In genomic region chr2:219508933-219509779, GRCh38 we compare ENCODE assay signal across 9 cellular contexts. TPM values are rescaled to one million over a fixed set of nuclear protein-coding genes. Genes with fewer than 3 reads are reported as not detected.
DNase-seq lines count a peak whose midpoint lies in the region; ATAC-seq and TF ChIP-seq lines count a peak whose summit lies in the region.
"Had no signal": no experiment of that assay in that cellular context is flagged by ENCODE, and none has a peak within 500 bp of the region (broad histone marks: within the 10 kb centered on the region; RNA-seq: fewer than 3 reads in every experiment).

No MANE protein-coding gene starts in this region.

- peaks cover 42% of the 10 kb centered on the region for H3K27me3 Mint-ChIP-seq in activated CD8-positive, alpha-beta T cell treated with anti-CD3 and anti-CD28 coated beads for 36 hours
- peaks cover 25 to 71% (median 56%) of the 10 kb centered on the region in 5 donors for H3K27me3 Mint-ChIP-seq in naive thymus-derived CD8-positive, alpha-beta T cell

- H3K36me3 Mint-ChIP-seq in activated CD8-positive, alpha-beta T cell treated with anti-CD3 and anti-CD28 coated beads for 36 hours (ENCODE audit: low read depth): peaks cover 23% of the 10 kb centered on the region
- peaks cover 0 to 43% (median 32%) of the 10 kb centered on the region in 3 donors for H3K36me3 Mint-ChIP-seq in naive thymus-derived CD8-positive, alpha-beta T cell

- CTCF ChIA-PET in activated CD8-positive, alpha-beta T cell treated with anti-CD3 and anti-CD28 coated beads for 36 hours (lab: Charles Lee): interaction anchor here (0.7 to 7.2 kb wide), 14 partner anchors 11 to 173 kb away, joined by 3 to 86 read pairs (median 9); partner anchors contain the start of gene GMPPA

- H3K9me3 Mint-ChIP-seq in activated CD8-positive, alpha-beta T cell treated with anti-CD3 and anti-CD28 coated beads for 36 hours: no peaks in the 10 kb centered on the region
- peaks cover 0 to 7% (median 0%) of the 10 kb centered on the region in 9 donors for H3K9me3 Mint-ChIP-seq in naive thymus-derived CD8-positive, alpha-beta T cell

- POLR2A ChIA-PET in activated CD8-positive, alpha-beta T cell treated with anti-CD3 and anti-CD28 coated beads for 36 hours (lab: Charles Lee): interaction anchor here (0.7 kb wide), 2 partner anchors 9 to 11 kb away, joined by 3 read pairs; no protein-coding TSS in a partner anchor
- POLR2A ChIA-PET in naive thymus-derived CD8-positive, alpha-beta T cell (lab: Charles Lee): no interaction called here

- H3K4me1 Mint-ChIP-seq in activated CD8-positive, alpha-beta T cell treated with anti-CD3 and anti-CD28 coated beads for 36 hours (ENCODE audit: low read depth): peaks cover 16% of the 10 kb centered on the region
- H3K4me1 Mint-ChIP-seq in naive thymus-derived CD8-positive, alpha-beta T cell: peaks cover 25 to 30% (median 27%) of the 10 kb centered on the region in 4 donors

- H3K4me3 Mint-ChIP-seq in activated CD8-positive, alpha-beta T cell treated with anti-CD3 and anti-CD28 coated beads for 36 hours: no peak overlapping the region
- peak overlapping the region; percentile 17 to 84 (median 57) for H3K4me3 Mint-ChIP-seq in naive thymus-derived CD8-positive, alpha-beta T cell

- no peak for TF ChIP-seq CTCF in activated CD8-positive, alpha-beta T cell treated with anti-CD3 and anti-CD28 coated beads for 36 hours (IDR thresholded peaks at IDR 0.05)

- intact Hi-C loops in activated CD8-positive, alpha-beta T cell treated with anti-CD3 and anti-CD28 coated beads for 36 hours (cut with micrococcal nuclease): no loop called here

- DNase-seq in GM03348 (ENCODE audit: low spot score) (peak; percentile 29), NCI-H774 (lab: John Stamatoyannopoulos, UW) (no peak), NOMO-1 treated with DMSO at 0.1 percent for 48 hours (lab: John Stamatoyannopoulos, UW; ENCODE audit: unreplicated experiment) (no peak), DMS153 treated with DMSO at 0.1 percent for 48 hours (lab: John Stamatoyannopoulos, UW; ENCODE audit: unreplicated experiment) (no peak), NCI-H2107 treated with DMSO at 0.1 percent for 48 hours (lab: John Stamatoyannopoulos, UW; ENCODE audit: unreplicated experiment) (no peak)
- DNase-seq in activated CD8-positive, alpha-beta T cell treated with anti-CD3 and anti-CD28 coated beads for 36 hours: no peak
- no peak for DNase-seq in naive thymus-derived CD8-positive, alpha-beta T cell

- no peak overlapping the region for H3K27ac Mint-ChIP-seq in activated CD8-positive, alpha-beta T cell treated with anti-CD3 and anti-CD28 coated beads for 36 hours
- peak overlapping the region in 1 of 10 donors; percentile 75 for H3K27ac Mint-ChIP-seq in naive thymus-derived CD8-positive, alpha-beta T cell

- peak; percentile 8 for ATAC-seq in HG02759 (IDR thresholded peaks at IDR 0.05; ENCODE audit: unreplicated experiment)
- peak; percentile 45 for ATAC-seq in activated CD8-positive, alpha-beta T cell treated with anti-CD3 and anti-CD28 coated beads for 36 hours
- peak; percentile 30 to 33 for ATAC-seq in naive thymus-derived CD8-positive, alpha-beta T cell

RNA-seq across cellular contexts. Expression of gene ASIC4, which starts 5.1 kb away (rescaled TPM):
- not detected for total RNA-seq in activated CD8-positive, alpha-beta T cell treated with anti-CD3 and anti-CD28 coated beads for 36 hours
- under 1 TPM; 0.21 to 0.30 TPM for total RNA-seq in naive thymus-derived CD8-positive, alpha-beta T cell
- polyA plus RNA-seq in naive thymus-derived CD8-positive, alpha-beta T cell: not detected
- total RNA-seq: lung microvascular endothelial cell had no signal

RNA-seq across cellular contexts. Expression of gene GMPPA, which starts 10.5 kb away (rescaled TPM):
- 10 to 100 TPM; 32.4 to 34.2 TPM for total RNA-seq in activated CD8-positive, alpha-beta T cell treated with anti-CD3 and anti-CD28 coated beads for 36 hours
- total RNA-seq in naive thymus-derived CD8-positive, alpha-beta T cell: 10 to 100 TPM; 22.5 to 26.9 TPM
- polyA plus RNA-seq in naive thymus-derived CD8-positive, alpha-beta T cell: 10 to 100 TPM; 12.1 to 22.0 (median 17.0) TPM

RNA-seq across cellular contexts. Expression of gene CHPF, which starts 34.5 kb away (rescaled TPM):
- total RNA-seq in activated CD8-positive, alpha-beta T cell treated with anti-CD3 and anti-CD28 coated beads for 36 hours: 10 to 100 TPM; 16.6 to 18.4 TPM
- 1 to 10 TPM; 3.7 to 3.8 TPM for total RNA-seq in naive thymus-derived CD8-positive, alpha-beta T cell
- 1 to 10 TPM; 3.8 to 4.2 (median 4.2) TPM for polyA plus RNA-seq in naive thymus-derived CD8-positive, alpha-beta T cell

RNA-seq across cellular contexts. Expression of gene TMEM198, which starts 34.7 kb away (rescaled TPM):
- 1 to 10 TPM; 2.1 to 2.2 TPM for total RNA-seq in activated CD8-positive, alpha-beta T cell treated with anti-CD3 and anti-CD28 coated beads for 36 hours
- total RNA-seq in naive thymus-derived CD8-positive, alpha-beta T cell: under 1 TPM; 0.36 to 0.49 TPM
- polyA plus RNA-seq in naive thymus-derived CD8-positive, alpha-beta T cell: under 1 TPM in 1 of 3 donors, not detected in 2; 0.21 TPM
- total RNA-seq: lung microvascular endothelial cell had no signal
